Comparison of ENCODE assay signal across 8 cellular contexts in genomic region chr9:132669636-132670358, GRCh38.
A peak's percentile ranks its signal among the peaks of the same experiment; 100 is the strongest.
DNase-seq lines count a peak whose midpoint lies in the region; ATAC-seq and TF ChIP-seq lines count a peak whose summit lies in the region.

Gene DDX31 (minus strand): TSS chr9:132669983. CDS start chr9:132669934, 49 bp downstream.

- peak; percentile 85 for DNase-seq in COLO668 (lab: John Stamatoyannopoulos, UW; ENCODE audit: unreplicated experiment)
- DNase-seq in HS-27A (ENCODE audit: low read depth): peak; percentile 43
- peak; percentile 89 for DNase-seq in OCI-M1 (lab: John Stamatoyannopoulos, UW)
- DNase-seq in activated T-cell treated with anti-CD3 and anti-CD28 coated beads, Interleukin-2, amount 50 U/mL, for 1 hour: peak; percentile 91
- DNase-seq in erythroblast (lab: John Stamatoyannopoulos, UW): peak; percentile 86 to 90
- peak; percentile 65 to 80 for DNase-seq in stimulated activated CD8-positive, alpha-beta memory T cell treated with anti-CD3 and anti-CD28 coated beads, Interleukin-4, amount 100 ng/mL, for 4 hours (ENCODE audit: low read depth in 2 of 2, low spot score in 1 of 2)

- ATAC-seq in GM19463 (IDR thresholded peaks at IDR 0.05; ENCODE audit: unreplicated experiment): peak; percentile 76

- H3K9ac ChIP-seq in mucosa of stomach (ENCODE audit: low read length): peak within 1 kb of the TSS; percentile 96

- peak; percentile 76 for TF ChIP-seq POLR2A in erythroblast (IDR thresholded peaks at IDR 0.05; ENCODE audit: low read length)

- no peaks in the 10 kb centered on the region for H3K9me3 ChIP-seq in mucosa of stomach (ENCODE audit: control insufficient read depth, low read length)

- H3K4me3 ChIP-seq in mucosa of stomach (ENCODE audit: low read length): peak within 1 kb of the TSS; percentile 95

- H3K27me3 ChIP-seq in mucosa of stomach (ENCODE audit: control insufficient read depth, insufficient read depth, low read length): no peaks in the 10 kb centered on the region

- no peaks in the 10 kb centered on the region for H3K36me3 ChIP-seq in mucosa of stomach (ENCODE audit: control insufficient read depth, insufficient read depth, low read length)

- peaks cover 27% of the 10 kb centered on the region for H3K4me1 ChIP-seq in mucosa of stomach (ENCODE audit: control insufficient read depth, insufficient read depth, low read length)

Comparison
In these comparisons a context has a peak if more than half of its experiments do, and no peak if none do; other contexts are left out.
1. Peak in every context shown above with its lines: DNase-seq, ATAC-seq and H3K4me3 ChIP-seq.